Comparison of ENCODE assay signal across 15 cellular contexts in the genomic region with DNA sequence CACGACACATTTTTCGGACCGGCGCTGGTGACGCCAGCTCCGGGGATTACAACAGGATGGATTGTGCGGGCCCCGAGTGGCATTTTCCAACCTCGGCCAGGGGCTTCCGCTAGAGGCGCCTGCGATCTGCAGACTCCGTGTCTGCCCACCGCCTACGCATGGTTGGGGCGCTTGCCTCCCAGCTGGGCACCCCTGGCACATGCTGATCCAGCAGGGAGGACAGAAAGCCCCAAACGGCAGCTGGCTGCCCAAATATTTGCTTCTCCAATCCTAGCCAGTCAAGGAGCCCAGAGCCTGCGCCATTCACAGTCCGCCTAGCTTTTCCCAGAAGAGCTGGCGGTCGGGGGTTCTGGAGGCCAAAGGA.
DNase-seq lines count a peak whose midpoint lies in the region; ATAC-seq and TF ChIP-seq lines count a peak whose summit lies in the region.
"Had no signal": no experiment of that assay in that cellular context is flagged by ENCODE, and none has a peak within 500 bp of the region (broad histone marks: within the 10 kb centered on the region; RNA-seq: fewer than 3 reads in every experiment).

No MANE protein-coding gene starts in this region.

- no peak for ATAC-seq in activated naive CD4-positive, alpha-beta T cell treated with anti-CD3 and anti-CD28 coated beads, Interleukin-2, amount 50 U/mL, for 72 hours

- WGBS in sigmoid colon, 2 donors, result 88 to 92% methylated on average over 21 of the region's 21 CpGs
- WGBS in smooth muscle cell (ENCODE audit: low lambda C conversion rate), result 98% methylated on average over 21 of the region's 21 CpGs

- H4K20me1 ChIP-seq in smooth muscle cell (ENCODE audit: low read depth), result no peaks in the 10 kb centered on the region

- DNase-seq in BJ (ENCODE audit: low read depth), result no peak
- DNase-seq in islet precursor cell, result peak; percentile 39
- DNase-seq in sigmoid colon, result no peak
- DNase-seq in vagina (ENCODE audit: extremely low spot score in 2 of 2), result peak in 1 of 2 donors; percentile 72
- DNase-seq in NCI-H748 treated with DMSO at 0.1 percent for 48 hours (lab: John Stamatoyannopoulos, UW), result no peak
- DNase-seq in smooth muscle cell (lab: John Stamatoyannopoulos, UW; ENCODE audit: unreplicated experiment), result no peak
- no peak for DNase-seq in activated naive CD4-positive, alpha-beta T cell treated with anti-CD3 and anti-CD28 coated beads, Interleukin-2, amount 50 U/mL, for 72 hours (ENCODE audit: low spot score in 2 of 2)
- DNase-seq: 8988T; CD4-positive, alpha-beta memory T cell; DMS153; DMS79 treated with DMSO at 0.1 percent for 48 hours; H7 had no signal

- intact Hi-C loops in sigmoid colon (cut with DNase I), result loop anchor here (2.0 kb wide), 1 partner anchor 102 kb away; no protein-coding TSS in a partner anchor
- intact Hi-C loops in vagina (cut with DNase I), result no loop called here

- H3K9me3 ChIP-seq in sigmoid colon (no peaks in the 10 kb centered on the region), vagina (no peaks in the 10 kb centered on the region), smooth muscle cell (replicated peaks; ENCODE audit: low read depth) (no peaks in the 10 kb centered on the region)

- H3K4me2 ChIP-seq in smooth muscle cell, result no peak overlapping the region
- H3K4me2 ChIP-seq: GM23338 had no signal

- H2AFZ ChIP-seq in smooth muscle cell (ENCODE audit: low read depth), result no peak overlapping the region
- H2AFZ ChIP-seq: GM23338 had no signal

- H3K9me3 Mint-ChIP-seq in activated naive CD4-positive, alpha-beta T cell treated with anti-CD3 and anti-CD28 coated beads, Interleukin-2, amount 50 U/mL, for 72 hours, result peaks cover 4 to 9% of the 10 kb centered on the region in 2 donors
- H3K9me3 Mint-ChIP-seq: GM23338 had no signal

- H3K36me3 Mint-ChIP-seq in activated naive CD4-positive, alpha-beta T cell treated with anti-CD3 and anti-CD28 coated beads, Interleukin-2, amount 50 U/mL, for 72 hours, result peaks cover 0 to 5% of the 10 kb centered on the region in 2 donors
- H3K36me3 Mint-ChIP-seq: CD4-positive, alpha-beta memory T cell had no signal

- H3K4me3 ChIP-seq in BJ (ENCODE audit: low read depth, low read length) (no peak overlapping the region), sigmoid colon (peak overlapping the region in 3 of 4 donors; percentile 2 to 27 (median 26)), vagina (no peak overlapping the region), smooth muscle cell (no peak overlapping the region)
- H3K4me3 ChIP-seq: GM23338 had no signal

- H3K27ac ChIP-seq in sigmoid colon (peak overlapping the region; percentile 12 to 52 (median 46)), vagina (peak overlapping the region; percentile 15), smooth muscle cell (ENCODE audit: low read depth) (no peak overlapping the region)
- H3K27ac ChIP-seq: C4-2B had no signal

- H3K27ac Mint-ChIP-seq in activated naive CD4-positive, alpha-beta T cell treated with anti-CD3 and anti-CD28 coated beads, Interleukin-2, amount 50 U/mL, for 72 hours, result no peak overlapping the region
- H3K27ac Mint-ChIP-seq: B cell; CD4-positive, alpha-beta memory T cell; GM23338 had no signal

- H3K79me2 ChIP-seq in smooth muscle cell (ENCODE audit: low read depth), result no peaks in the 10 kb centered on the region

- H3K27me3 ChIP-seq in BJ (ENCODE audit: control insufficient read depth, insufficient read depth, low read length), result peaks cover 7% of the 10 kb centered on the region; the same call in 1 of the 2 replicates
- H3K27me3 ChIP-seq in sigmoid colon, result peaks cover 0 to 5% (median 0%) of the 10 kb centered on the region in 3 donors
- no peaks in the 10 kb centered on the region for H3K27me3 ChIP-seq in vagina
- no peaks in the 10 kb centered on the region for H3K27me3 ChIP-seq in smooth muscle cell (ENCODE audit: low read depth)

- TF ChIP-seq CTCF in BJ (IDR thresholded peaks at IDR 0.05; ENCODE audit: insufficient read depth, low read depth, low read length) (0 out of 2 replicates have a peak, but pooled peaks have one; percentile 16), sigmoid colon (IDR thresholded peaks at IDR 0.05) (no peak), vagina (IDR thresholded peaks at IDR 0.05) (no peak), smooth muscle cell (IDR thresholded peaks at IDR 0.05; ENCODE audit: borderline replicate concordance, insufficient read depth, poor library complexity, severe bottlenecking) (no peak)

- CTCF ChIA-PET in BJ (lab: Yijun Ruan, JAX), result interaction anchor here (1.5 to 3.5 kb wide), 2 partner anchors 12 to 675 kb away, joined by 3 to 26 read pairs; no protein-coding TSS in a partner anchor

- H3K9ac ChIP-seq in smooth muscle cell (ENCODE audit: low read depth), result no peak overlapping the region

- TF ChIP-seq EP300 in sigmoid colon (IDR thresholded peaks at IDR 0.05), result no peak

- H3K36me3 ChIP-seq in BJ (ENCODE audit: control insufficient read depth, insufficient read depth, low read length) (no peaks in the 10 kb centered on the region), sigmoid colon (no peaks in the 10 kb centered on the region), vagina (no peaks in the 10 kb centered on the region), smooth muscle cell (ENCODE audit: low read depth) (no peaks in the 10 kb centered on the region)

- no peaks in the 10 kb centered on the region for H3F3A ChIP-seq in smooth muscle cell (ENCODE audit: low read depth)

- H3K4me1 ChIP-seq in sigmoid colon (peaks cover 0 to 20% (median 13%) of the 10 kb centered on the region in 4 donors), vagina (no peaks in the 10 kb centered on the region), smooth muscle cell (ENCODE audit: low read depth) (no peaks in the 10 kb centered on the region)

- POLR2A ChIA-PET in BJ (lab: Charles Lee), result interaction anchor here (0.5 kb wide), 1 partner anchor 114 kb away, joined by 6 read pairs; no protein-coding TSS in a partner anchor

- no peak for TF ChIP-seq POLR2A in sigmoid colon (IDR thresholded peaks at IDR 0.05)
- TF ChIP-seq POLR2A in vagina (IDR thresholded peaks at IDR 0.05), result no peak

Comparison
In these comparisons a context has a peak if more than half of its experiments do, and no peak if none do; other contexts are left out.
1. H3K4me3 ChIP-seq: peak in sigmoid colon (3 of 4); none in BJ (single experiment), vagina (0 of 2) and smooth muscle cell (single experiment).